Comparison of ENCODE assay signal across 8 cellular contexts in the genomic region with DNA sequence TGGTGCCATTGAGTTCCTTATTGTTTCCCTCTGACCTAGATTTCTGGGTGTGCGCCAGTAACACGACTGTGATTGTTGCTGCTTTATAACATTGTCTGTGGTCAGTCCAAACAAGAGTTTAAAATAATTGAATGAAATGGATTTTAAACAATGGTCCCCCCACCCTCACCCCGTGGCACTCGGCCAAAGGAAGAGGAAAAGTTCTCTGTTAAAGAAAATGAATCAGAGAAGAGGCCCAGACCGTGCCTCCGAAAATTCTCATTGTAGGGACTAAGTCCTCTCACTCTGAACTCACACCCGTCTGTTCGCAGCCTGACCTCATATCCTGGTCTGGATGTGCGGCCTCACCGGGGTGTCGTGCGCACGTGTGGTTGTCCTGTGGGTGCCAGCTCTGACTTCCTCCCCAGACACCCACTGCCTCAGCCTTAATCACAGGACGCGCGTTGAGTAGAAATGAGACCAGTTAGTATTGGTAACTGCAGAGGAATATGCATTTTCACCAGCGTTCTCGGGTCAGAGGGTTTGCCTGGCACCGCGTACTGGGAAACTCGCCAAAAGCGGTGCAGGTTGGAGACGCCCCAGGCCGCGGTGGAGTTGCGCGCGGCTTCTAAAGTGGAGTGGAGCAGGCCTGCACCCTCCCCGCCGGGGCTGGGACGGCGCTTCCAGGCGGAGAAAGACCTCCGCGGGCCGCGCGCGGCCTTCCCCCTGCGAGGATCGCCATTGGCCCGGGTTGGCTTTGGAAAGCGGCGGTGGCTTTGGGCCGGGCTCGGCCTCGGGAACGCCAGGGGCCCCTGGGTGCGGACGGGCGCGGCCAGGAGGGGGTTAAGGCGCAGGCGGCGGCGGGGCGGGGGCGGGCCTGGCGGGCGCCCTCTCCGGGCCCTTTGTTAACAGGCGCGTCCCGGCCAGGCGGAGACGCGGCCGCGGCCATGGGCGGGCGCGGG. TPM values are rescaled to one million over a fixed set of nuclear protein-coding genes. Genes with fewer than 3 reads are reported as not detected.
DNase-seq lines count a peak whose midpoint lies in the region; ATAC-seq, FAIRE-seq and TF ChIP-seq lines count a peak whose summit lies in the region.

TSS of gene ABL1 (plus strand) at position 884 of the 941 bp plus-strand sequence. CDS start 193 bp downstream, outside the sequence.

- H4K20me1 ChIP-seq in endothelial cell of umbilical vein (replicated peaks; ENCODE audit: control insufficient read depth, extremely low read depth, insufficient read depth, low read length), result peaks cover 4% of the 10 kb centered on the region

- peak within 1 kb of the TSS; percentile 35 for H2AFZ ChIP-seq in endothelial cell of umbilical vein (ENCODE audit: low read depth, low read length)

- H3K4me3 ChIP-seq in BE2C (ENCODE audit: low read depth, low read length), result peak within 1 kb of the TSS; percentile 72
- peak within 1 kb of the TSS; percentile 85 to 92 (median 89) for H3K4me3 ChIP-seq in endothelial cell of umbilical vein (replicated peaks in 1 of 3; ENCODE audit: insufficient read depth in 1 of 3, low read depth in 1 of 3, low read length in 3 of 3)

- H3K4me1 ChIP-seq in BE2C (peaks cover 24% of the 10 kb centered on the region), endothelial cell of umbilical vein (ENCODE audit: control insufficient read depth, extremely low read depth, insufficient read depth, low read length) (peaks cover 47% of the 10 kb centered on the region)

- BruUV-seq in endothelial cell of umbilical vein (replicated peaks; lab: Mats Ljungman, UMichigan), result TSS peak; percentile 55

- CTCF ChIA-PET in endothelial cell of umbilical vein (lab: Charles Lee), result interaction anchor here (1.3 to 3.6 kb wide), 4 partner anchors 11 to 79 kb away, joined by 3 to 16 read pairs (median 6); no protein-coding TSS in a partner anchor

- peak; percentile 78 for FAIRE-seq in endothelial cell of umbilical vein (lab: Jason Lieb, UNC)

- no peak for TF ChIP-seq CTCF in BE2C (IDR thresholded peaks at IDR 0.05; ENCODE audit: low read depth, low read length)
- TF ChIP-seq CTCF in endothelial cell of umbilical vein (IDR thresholded peaks at IDR 0.05; ENCODE audit: extremely low read depth in 1 of 2, insufficient read depth in 1 of 2, low read depth in 1 of 2, low read length in 2 of 2), result no peak

- H3K4me2 ChIP-seq in endothelial cell of umbilical vein (ENCODE audit: insufficient read depth, low read length), result peak within 1 kb of the TSS; percentile 98

- peak within 1 kb of the TSS; percentile 85 for H3K27ac ChIP-seq in endothelial cell of umbilical vein (ENCODE audit: insufficient read depth, low read depth, low read length)

- POLR2A ChIA-PET in endothelial cell of umbilical vein (lab: Charles Lee), result interaction anchor here (0.5 to 1.3 kb wide), 2 partner anchors 11 to 107 kb away, joined by 3 to 15 read pairs; no protein-coding TSS in a partner anchor

- no peaks in the 10 kb centered on the region for H3K9me3 ChIP-seq in BE2C
- H3K9me3 ChIP-seq in endothelial cell of umbilical vein (replicated peaks; ENCODE audit: control insufficient read depth, insufficient read depth, low read length), result no peaks in the 10 kb centered on the region

- intact Hi-C loops in endothelial cell of umbilical vein (cut with micrococcal nuclease), result loop anchor here (1.0 kb wide), 3 partner anchors 12 to 122 kb away; no protein-coding TSS in a partner anchor

- H3K79me2 ChIP-seq in endothelial cell of umbilical vein (ENCODE audit: control insufficient read depth, insufficient read depth, low read length), result peaks cover 54% of the 10 kb centered on the region

- ATAC-seq in HG03521 (IDR thresholded peaks at IDR 0.05; ENCODE audit: unreplicated experiment), result peak; percentile 63

- H3K27me3 ChIP-seq in BE2C (no peaks in the 10 kb centered on the region), endothelial cell of umbilical vein (ENCODE audit: control insufficient read depth in 2 of 2, insufficient read depth in 2 of 2, low read length in 2 of 2) (no peaks in the 10 kb centered on the region)

- peak; percentile 60 for TF ChIP-seq POLR2A in endothelial cell of umbilical vein (IDR thresholded peaks at IDR 0.05; ENCODE audit: low read depth, low read length)

- H3K36me3 ChIP-seq in BE2C, result no peaks in the 10 kb centered on the region; the same call in 1 of the 2 replicates
- H3K36me3 ChIP-seq in endothelial cell of umbilical vein (ENCODE audit: control insufficient read depth in 2 of 2, extremely low read depth in 1 of 2, insufficient read depth in 2 of 2, low read length in 2 of 2), result no peaks in the 10 kb centered on the region

- peak within 1 kb of the TSS; percentile 93 for H3K9ac ChIP-seq in endothelial cell of umbilical vein (replicated peaks; ENCODE audit: extremely low read depth, insufficient read depth, low read length)

- DNase-seq in BE2C, result peak; percentile 89
- peak; percentile 81 for DNase-seq in GM19238 (ENCODE audit: insufficient read length, low spot score)
- DNase-seq in NOMO-1 treated with dmso at 0.1 percent for 144 hours (lab: John Stamatoyannopoulos, UW; ENCODE audit: unreplicated experiment), result peak; percentile 81
- DNase-seq in activated CD8-positive, alpha-beta memory T cell treated with anti-CD3 and anti-CD28 coated beads, Interleukin-2, amount 50 U/mL, for 48 hours, result peak; percentile 83
- DNase-seq in endothelial cell of umbilical vein (ENCODE audit: low read depth, low spot score), result peak; percentile 88
- peak; percentile 70 for DNase-seq in mucosa of gallbladder (ENCODE audit: low spot score)
- peak; percentile 27 to 38 for DNase-seq in stimulated activated CD8-positive, alpha-beta memory T cell treated with anti-CD3 and anti-CD28 coated beads, Interleukin-7, amount 100 ng/mL, for 1 hour (ENCODE audit: low read depth in 2 of 2)

- dilution Hi-C loops in endothelial cell of umbilical vein (cut with MboI; ENCODE audit: extremely low pct_ligation_motif_present, low sequenced_read_pairs), result no loop called here

- no peaks in the 10 kb centered on the region for H3K9me1 ChIP-seq in endothelial cell of umbilical vein (replicated peaks; ENCODE audit: control insufficient read depth, extremely low read depth, insufficient read depth, low read length)

TF ChIP-seq in endothelial cell of umbilical vein, 7 proteins besides CTCF, POLR2A, EP300 and RAD21:
- TF ChIP-seq MYC (IDR thresholded peaks at IDR 0.05; ENCODE audit: low read depth, low read length) (peak; percentile 32), EZH2 (IDR thresholded peaks at IDR 0.05; ENCODE audit: borderline replicate concordance, low read depth, low read length, severe bottlenecking) (no peak), POLR2AphosphoS5 (IDR thresholded peaks at IDR 0.05; ENCODE audit: insufficient read depth, low read depth, low read length) (peak; percentile 79), MAX (IDR thresholded peaks at IDR 0.05; ENCODE audit: insufficient read depth, insufficient read length) (peak; percentile 49), JUN (IDR thresholded peaks at IDR 0.05; ENCODE audit: borderline replicate concordance, insufficient read depth, insufficient read length, low read depth) (no peak), FOS (IDR thresholded peaks at IDR 0.05; ENCODE audit: borderline replicate concordance, insufficient read depth, low read length) (peak; percentile 62), GATA2 (IDR thresholded peaks at IDR 0.05; ENCODE audit: insufficient read depth, insufficient read length, low read depth, low read length) (peak; percentile 13)

RNA-seq across cellular contexts. Expression of gene ABL1, which starts in this region (rescaled TPM):
- 52.1 TPM for polyA plus RNA-seq in BE2C (2012; ENCODE audit: insufficient read depth, insufficient read length, low read depth)
- 79.2 and 87.1 TPM in 2 replicates for total RNA-seq in endothelial cell of umbilical vein
- 31.1 and 32.1 TPM in 2 replicates for polyA plus RNA-seq in endothelial cell of umbilical vein
- 34.6 and 35.8 TPM in 2 replicates for polyA plus RNA-seq in endothelial cell of umbilical vein (2011; cell fraction: cytosol; rRNA removed)
- polyA plus RNA-seq in endothelial cell of umbilical vein (2011; cell fraction: nucleus; rRNA removed), result 51.9 and 57.9 TPM in 2 replicates
- polyA plus RNA-seq in endothelial cell of umbilical vein (2012), result 60.7 and 65.3 TPM in 2 replicates
- 61.8 and 64.1 TPM in 2 replicates for polyA minus RNA-seq in endothelial cell of umbilical vein
- 54.0 TPM for polyA minus RNA-seq in endothelial cell of umbilical vein (2011; cell fraction: cytosol; rRNA and poly(A)+ RNA removed)
- 37.1 and 47.0 TPM in 2 replicates for polyA minus RNA-seq in endothelial cell of umbilical vein (2011; cell fraction: nucleus; rRNA and poly(A)+ RNA removed)
- 85.9 TPM for total RNA-seq in mucosa of gallbladder

Comparison
In these comparisons a context has a peak if more than half of its experiments do, and no peak if none do; other contexts are left out.
1. Peak in every context shown above with its lines: DNase-seq, ATAC-seq, H3K4me3 ChIP-seq and H3K27ac ChIP-seq.
2. DNase-seq: peak in every context shown above with its lines; median percentile 89 in BE2C; 88 in endothelial cell of umbilical vein; 83 in activated CD8-positive, alpha-beta memory T cell treated with anti-CD3 and anti-CD28 coated beads, Interleukin-2, amount 50 U/mL, for 48 hours; 81 in GM19238; 81 in NOMO-1 treated with dmso at 0.1 percent for 144 hours; 70 in mucosa of gallbladder; 32 in stimulated activated CD8-positive, alpha-beta memory T cell treated with anti-CD3 and anti-CD28 coated beads, Interleukin-7, amount 100 ng/mL, for 1 hour.